1 cellular context compared by ENCODE assay signal in genomic region chr22:28837640-28838039, GRCh38.
TF ChIP-seq lines count a peak whose summit lies in the region.

No MANE protein-coding gene starts in this region.

TF ChIP-seq in WTC11, 78 proteins besides CTCF, POLR2A, EP300 and RAD21 (continued from another document):
- TF ChIP-seq USF2 (CRISPR knock-in tag; IDR thresholded peaks at IDR 0.05) (no peak), GABPB1 (CRISPR knock-in tag; IDR thresholded peaks at IDR 0.05) (no peak)
